1 cellular context compared by ENCODE assay signal in genomic region chr12:13079440-13079906, GRCh38.
A peak's percentile ranks its signal among the peaks of the same experiment; 100 is the strongest.
TF ChIP-seq lines count a peak whose summit lies in the region.

No MANE protein-coding gene starts in this region.

TF ChIP-seq in H1, 55 proteins besides CTCF, POLR2A, EP300 and RAD21:
- TF ChIP-seq TAF1 (IDR thresholded peaks at IDR 0.05; ENCODE audit: low read depth, low read length) (no peak), SUZ12 (IDR thresholded peaks at IDR 0.05; ENCODE audit: low read length) (no peak), TEAD4 (IDR thresholded peaks at IDR 0.05; ENCODE audit: low read depth, low read length) (peak; percentile 99)
TF ChIP-seq in H1: peak in this region for 1.
